25 cellular contexts compared by ENCODE assay signal in the genomic region with DNA sequence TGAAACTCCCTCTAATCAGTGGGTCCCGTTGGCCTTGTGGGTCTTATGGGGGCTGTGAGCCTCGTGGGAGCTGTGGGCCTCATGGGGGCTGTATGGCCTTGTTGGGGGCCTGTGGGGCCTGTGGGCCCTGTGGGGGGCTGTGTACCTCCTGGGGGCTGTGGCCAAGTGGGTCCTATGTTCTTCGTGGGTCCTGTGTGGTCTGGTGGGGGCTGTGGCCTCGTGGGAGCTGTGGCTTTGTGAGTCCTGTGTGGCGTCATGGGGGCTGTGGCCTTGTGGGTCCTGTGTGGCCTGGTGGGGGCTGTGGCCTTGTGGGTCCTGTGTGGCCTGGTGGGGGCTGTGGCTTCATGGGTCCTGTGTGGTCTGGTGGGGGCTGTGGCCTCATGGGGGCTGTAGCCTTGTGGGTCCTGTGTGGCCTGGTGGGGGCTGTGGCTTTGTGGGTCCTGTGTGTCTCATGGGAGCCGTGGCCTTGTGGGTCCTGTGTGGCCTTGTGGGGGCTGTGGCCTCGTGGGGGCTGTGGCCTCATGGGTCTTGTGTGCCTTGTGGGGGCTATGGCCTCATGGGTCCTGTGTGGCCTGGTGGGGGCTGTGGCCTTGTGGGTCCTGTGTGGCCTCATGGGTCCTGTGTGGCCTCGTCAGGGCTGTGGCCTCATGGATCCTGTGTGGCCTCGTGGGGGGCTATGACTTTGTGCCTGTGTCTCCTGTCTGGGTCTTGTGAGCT. TPM values are rescaled to one million over a fixed set of nuclear protein-coding genes. Genes with fewer than 3 reads are reported as not detected.
DNase-seq lines count a peak whose midpoint lies in the region; ATAC-seq, FAIRE-seq and TF ChIP-seq lines count a peak whose summit lies in the region.
"Had no signal": no experiment of that assay in that cellular context is flagged by ENCODE, and none has a peak within 500 bp of the region (broad histone marks: within the 10 kb centered on the region; RNA-seq: fewer than 3 reads in every experiment).

No MANE protein-coding gene starts in this region.

- no peaks in the 10 kb centered on the region for H3K27me3 Mint-ChIP-seq in central memory CD8-positive, alpha-beta T cell
- no peaks in the 10 kb centered on the region for H3K27me3 Mint-ChIP-seq in Calu3 (ENCODE audit: unreplicated experiment)
- H3K27me3 Mint-ChIP-seq: CD4-positive, alpha-beta memory T cell had no signal

- 94% methylated on average over 5 of the region's 9 CpGs for WGBS in HepG2 (ENCODE audit: low lambda C conversion rate)
- WGBS in right lobe of liver (ENCODE audit: insufficient coverage, low coverage, low lambda C conversion rate, missing lambda C conversion rate): no CpG with 5 or more reads among the region's 9 CpGs
- no CpG with 5 or more reads among the region's 9 CpGs for WGBS in trophoblast cell (ENCODE audit: extremely low coverage, insufficient coverage, insufficient read length)

- H3K4me1 ChIP-seq in HepG2 (ENCODE audit: insufficient read depth, low read length) (peaks cover 31% of the 10 kb centered on the region), right lobe of liver (no peaks in the 10 kb centered on the region), NT2/D1 (ENCODE audit: insufficient read depth, insufficient read length) (peaks cover 7% of the 10 kb centered on the region), trophoblast cell (ENCODE audit: control insufficient read depth in 1 of 2, insufficient read depth in 2 of 2, low read length in 2 of 2) (peaks cover 9 to 10% of the 10 kb centered on the region in 2 experiments)

- no peaks in the 10 kb centered on the region for H3K79me1 ChIP-seq in trophoblast cell (ENCODE audit: low read length)

- H3K9ac ChIP-seq in HepG2 (ENCODE audit: insufficient read depth, low read depth, low read length) (no peak overlapping the region), NT2/D1 (ENCODE audit: insufficient read length, low read depth) (peak overlapping the region; percentile 1), trophoblast cell (ENCODE audit: low read length) (no peak overlapping the region)

- no peak for ATAC-seq in HepG2
- ATAC-seq in right lobe of liver: no peak
- no peak for ATAC-seq in central memory CD8-positive, alpha-beta T cell (replicated peaks; ENCODE audit: extremely low read depth, poor library complexity, severe bottlenecking)
- no peak for ATAC-seq in GM21367 (IDR thresholded peaks at IDR 0.05; ENCODE audit: unreplicated experiment)

- peaks cover 7% of the 10 kb centered on the region for H3K36me3 Mint-ChIP-seq in central memory CD8-positive, alpha-beta T cell (ENCODE audit: insufficient read depth)
- H3K36me3 Mint-ChIP-seq in Calu3 (ENCODE audit: insufficient read depth, unreplicated experiment): peaks cover 14% of the 10 kb centered on the region

- TF ChIP-seq CTCF in HepG2 (CRISPR knock-in tag; IDR thresholded peaks at IDR 0.05) (no peak), right lobe of liver (IDR thresholded peaks at IDR 0.05) (no peak), Calu3 (IDR thresholded peaks at IDR 0.05; ENCODE audit: unreplicated experiment) (no peak)

- H3K79me2 ChIP-seq in HepG2 (ENCODE audit: insufficient read depth, low read length): peaks cover 66% of the 10 kb centered on the region
- H3K79me2 ChIP-seq in trophoblast cell (ENCODE audit: control insufficient read depth, insufficient read depth, low read length, poor library complexity): peaks cover 42% of the 10 kb centered on the region

- peak overlapping the region; percentile 13 for H3K27ac Mint-ChIP-seq in central memory CD8-positive, alpha-beta T cell (ENCODE audit: low read depth)
- no peak overlapping the region for H3K27ac Mint-ChIP-seq in Calu3 (ENCODE audit: unreplicated experiment)

- peak overlapping the region; percentile 92 for H3K4ac ChIP-seq in trophoblast cell (ENCODE audit: low read depth, low read length)

- H4K20me1 ChIP-seq in HepG2 (ENCODE audit: insufficient read depth, low read length): peaks cover 41% of the 10 kb centered on the region

- no peak overlapping the region for H3K14ac ChIP-seq in trophoblast cell (ENCODE audit: low read length)

- FAIRE-seq in HepG2 (lab: Jason Lieb, UNC): no peak
- FAIRE-seq: G401.6, GM12891, H1 had no signal

- TF ChIP-seq POLR2A in HepG2 (IDR thresholded peaks at IDR 0.05; ENCODE audit: insufficient read depth in 1 of 2, low read depth in 2 of 2, low read length in 2 of 2): no peak
- TF ChIP-seq POLR2A in right lobe of liver (IDR thresholded peaks at IDR 0.05): no peak

- intact Hi-C loops in HepG2 (cut with micrococcal nuclease; ENCODE audit: unreplicated experiment) (no loop called here), right lobe of liver (cut with DNase I) (no loop called here), Calu3 (cut with micrococcal nuclease; ENCODE audit: unreplicated experiment) (no loop called here)

- H2AFZ ChIP-seq in HepG2 (ENCODE audit: low read length): no peak overlapping the region
- H2AFZ ChIP-seq in trophoblast cell (ENCODE audit: insufficient read depth, low read length, poor library complexity): no peak overlapping the region
- H2AFZ ChIP-seq: PC-9 had no signal

- H2BK5ac ChIP-seq in trophoblast cell (ENCODE audit: low read depth, low read length, poor library complexity): no peak overlapping the region

- no peak overlapping the region for H3K23ac ChIP-seq in trophoblast cell (ENCODE audit: low read length)

- no peaks in the 10 kb centered on the region for H3K27me3 ChIP-seq in HepG2 (ENCODE audit: control insufficient read depth in 1 of 2, insufficient read depth in 2 of 2, low read length in 2 of 2)
- no peaks in the 10 kb centered on the region for H3K27me3 ChIP-seq in right lobe of liver
- H3K27me3 ChIP-seq in NT2/D1 (ENCODE audit: insufficient read depth, insufficient read length): no peaks in the 10 kb centered on the region
- H3K27me3 ChIP-seq in trophoblast cell (ENCODE audit: insufficient read depth, low read length): no peaks in the 10 kb centered on the region
- H3K27me3 ChIP-seq: MG63 had no signal

- H3K36me3 ChIP-seq in HepG2 (replicated peaks in 1 of 2; ENCODE audit: control insufficient read depth in 1 of 2, insufficient read depth in 2 of 2, low read length in 2 of 2) (peaks cover 2 to 9% of the 10 kb centered on the region in 2 experiments; a peak in 3 of 5 replicates), right lobe of liver (peaks cover 0 to 6% (median 0%) of the 10 kb centered on the region in 4 donors), NT2/D1 (ENCODE audit: insufficient read depth, insufficient read length, low read length) (peaks cover 46% of the 10 kb centered on the region), trophoblast cell (ENCODE audit: control insufficient read depth in 1 of 2, insufficient read depth in 2 of 2, low read length in 2 of 2) (peaks cover 30 to 33% of the 10 kb centered on the region in 2 experiments)
- H3K36me3 ChIP-seq: MG63 had no signal

- H3K4me3 Mint-ChIP-seq in central memory CD8-positive, alpha-beta T cell: no peak overlapping the region
- no peak overlapping the region for H3K4me3 Mint-ChIP-seq in Calu3 (ENCODE audit: low read depth, unreplicated experiment)
- H3K4me3 Mint-ChIP-seq: CD4-positive, alpha-beta memory T cell had no signal

- H3K4me1 Mint-ChIP-seq in central memory CD8-positive, alpha-beta T cell: peaks cover 41% of the 10 kb centered on the region
- H3K4me1 Mint-ChIP-seq in Calu3 (ENCODE audit: low read depth, unreplicated experiment): no peaks in the 10 kb centered on the region

- DNase-seq in HepG2 (ENCODE audit: low spot score): no peak
- DNase-seq in right lobe of liver: no peak
- DNase-seq in NT2/D1 (ENCODE audit: low read depth, low spot score): no peak
- DNase-seq in central memory CD8-positive, alpha-beta T cell (ENCODE audit: low spot score in 2 of 2): no peak
- no peak for DNase-seq in trophoblast cell
- DNase-seq in Calu3: no peak
- no peak for DNase-seq in GM03348 (ENCODE audit: low spot score)
- DNase-seq: C1 segment of cervical spinal cord; CD4-positive, alpha-beta memory T cell; COR-L47; HCEC 1CT; MG63; NCI-H2029; NCI-H446; NCI-H524 treated with DMSO at 0.1 percent for 48 hours; NCI-H82; NK-92 treated with Interleukin-12 subunit alpha and Interleukin-12 subunit beta, amount 100 ng/mL, for 24 hours; PC-9; SHP77 treated with DMSO at 0.1 percent for 48 hours had no signal

- no peak for TF ChIP-seq RAD21 in HepG2 (CRISPR knock-in tag; IDR thresholded peaks at IDR 0.05)

- no peak overlapping the region for H2AK5ac ChIP-seq in trophoblast cell (ENCODE audit: low read length)

- H2BK120ac ChIP-seq in trophoblast cell (ENCODE audit: insufficient read depth, low read length, poor library complexity): no peak overlapping the region

- H3K18ac ChIP-seq in trophoblast cell (ENCODE audit: low read length): no peak overlapping the region

- no TSS peak for BruUV-seq in HepG2 (replicated peaks; lab: Mats Ljungman, UMichigan)
- BruUV-seq in Calu3 (replicated peaks; lab: Mats Ljungman, UMichigan): no TSS peak

- no peak overlapping the region for H4K91ac ChIP-seq in trophoblast cell (ENCODE audit: low read depth, low read length)

- no peaks in the 10 kb centered on the region for H3K9me3 Mint-ChIP-seq in central memory CD8-positive, alpha-beta T cell
- H3K9me3 Mint-ChIP-seq in Calu3 (ENCODE audit: low read depth, unreplicated experiment): no peaks in the 10 kb centered on the region
- H3K9me3 Mint-ChIP-seq: CD4-positive, alpha-beta memory T cell had no signal

- H3K27ac ChIP-seq in HepG2 (ENCODE audit: extremely low read length, insufficient read depth, low read length) (no peak overlapping the region), right lobe of liver (no peak overlapping the region), trophoblast cell (ENCODE audit: low read depth, low read length) (no peak overlapping the region)
- H3K27ac ChIP-seq: HL-60, PC-9 had no signal

- H4K12ac ChIP-seq in trophoblast cell (ENCODE audit: low read depth, low read length): no peak overlapping the region

- H3K4me2 ChIP-seq in HepG2 (ENCODE audit: low read depth, low read length) (no peak overlapping the region), trophoblast cell (ENCODE audit: low read length) (no peak overlapping the region)
- H3K4me2 ChIP-seq: PC-9 had no signal

- H3K9me3 ChIP-seq in HepG2 (ENCODE audit: low read length): no peaks in the 10 kb centered on the region
- H3K9me3 ChIP-seq in right lobe of liver: no peaks in the 10 kb centered on the region
- H3K9me3 ChIP-seq in NT2/D1 (ENCODE audit: insufficient read depth, low read length): no peaks in the 10 kb centered on the region
- H3K9me3 ChIP-seq in trophoblast cell (ENCODE audit: insufficient read depth, low read depth, low read length): peaks cover 2% of the 10 kb centered on the region
- H3K9me3 ChIP-seq: MG63 had no signal

- H4K8ac ChIP-seq in trophoblast cell (ENCODE audit: low read depth, low read length): no peak overlapping the region

- H2BK12ac ChIP-seq in trophoblast cell (ENCODE audit: low read length): no peak overlapping the region

- no peak for TF ChIP-seq EP300 in HepG2 (IDR thresholded peaks at IDR 0.05; ENCODE audit: low read depth in 2 of 2, low read length in 2 of 2)
- no peak for TF ChIP-seq EP300 in HepG2 (CRISPR knock-in tag; IDR thresholded peaks at IDR 0.05; ENCODE audit: borderline replicate concordance)

- H3K4me3 ChIP-seq in HepG2 (replicated peaks in 1 of 3; ENCODE audit: insufficient read depth in 1 of 3, low read depth in 2 of 3, low read length in 3 of 3) (no peak overlapping the region), right lobe of liver (no peak overlapping the region), NT2/D1 (ENCODE audit: insufficient read length, low read depth) (no peak overlapping the region), trophoblast cell (ENCODE audit: low read depth, low read length) (no peak overlapping the region)
- H3K4me3 ChIP-seq: MG63, PC-9 had no signal

- in situ Hi-C loops in HepG2 (cut with HindIII; ENCODE audit: extremely low pct_ligation_motif_present, low pct_unique_long_range_greater_than_20kb): no loop called here

- POLR2A ChIA-PET in HepG2 (lab: Yijun Ruan, JAX): no interaction called here

- CTCF ChIA-PET in HepG2 (lab: Yijun Ruan, JAX; ENCODE audit: low intra/inter-chr PET ratio, low total read pairs) (no interaction called here), Calu3 (lab: Charles Lee) (no interaction called here)

RNA-seq across cellular contexts. Expression of a gene that starts 7.4 kb away (rescaled TPM):
- 24.2 and 28.6 TPM in 2 replicates for total RNA-seq in HepG2 (2016; rRNA removed; fragmentation: Illumina TruSeq; extraction: Trizol)
- 16.2 and 16.7 TPM in 2 replicates for total RNA-seq in HepG2 (2016; cell fraction: cytosol; rRNA removed; fragmentation: Illumina TruSeq; extraction: Trizol; ENCODE audit: low read depth)
- 22.5 and 27.7 TPM in 2 replicates for total RNA-seq in HepG2 (2016; cell fraction: insoluble cytoplasmic fraction; rRNA removed; fragmentation: Illumina TruSeq; extraction: Trizol)
- total RNA-seq in HepG2 (2016; cell fraction: membrane; rRNA removed; fragmentation: Illumina TruSeq; extraction: Trizol): 36.9 and 38.9 TPM in 2 replicates
- total RNA-seq in HepG2 (2016; cell fraction: nucleus; rRNA removed; fragmentation: Illumina TruSeq; extraction: Trizol): 40.6 and 42.6 TPM in 2 replicates
- 66.2 and 80.8 TPM in 2 replicates for polyA plus RNA-seq in HepG2 (2011; rRNA removed)
- polyA plus RNA-seq in HepG2 (2011; cell fraction: cytosol; rRNA removed): 32.3 and 37.9 TPM in 2 replicates
- 406 and 428 TPM in 2 replicates for polyA plus RNA-seq in HepG2 (2011; cell fraction: nucleus; rRNA removed)
- polyA plus RNA-seq in HepG2 (2012): 37.8 and 47.7 TPM in 2 replicates
- 13.4 and 15.5 TPM in 2 replicates for polyA plus RNA-seq in HepG2 (2016; cell fraction: cytosol; fragmentation: Illumina TruSeq; extraction: Trizol; ENCODE audit: low read depth)
- polyA plus RNA-seq in HepG2 (2016; cell fraction: insoluble cytoplasmic fraction; fragmentation: Illumina TruSeq; extraction: Trizol; ENCODE audit: low read depth): 20.0 and 26.4 TPM in 2 replicates
- polyA plus RNA-seq in HepG2 (2016; cell fraction: membrane; fragmentation: Illumina TruSeq; extraction: Trizol; ENCODE audit: low read depth): 26.7 and 30.4 TPM in 2 replicates
- 92.0 and 96.8 TPM in 2 replicates for polyA plus RNA-seq in HepG2 (2016; cell fraction: nucleus; fragmentation: Illumina TruSeq; extraction: Trizol; ENCODE audit: insufficient read depth, low read depth)
- 38.9 and 82.6 TPM in 2 replicates for polyA minus RNA-seq in HepG2 (2011; rRNA and poly(A)+ RNA removed; ENCODE audit: low replicate concordance)
- 18.1 and 23.5 TPM in 2 replicates for polyA minus RNA-seq in HepG2 (2011; cell fraction: cytosol; rRNA and poly(A)+ RNA removed)
- polyA minus RNA-seq in HepG2 (2011; cell fraction: nucleus; rRNA and poly(A)+ RNA removed): 119 and 121 TPM in 2 replicates
- 10 to 100 TPM; 13.0 to 23.5 (median 14.7) TPM for total RNA-seq in right lobe of liver
- 63.6 and 66.1 TPM in 2 replicates for polyA plus RNA-seq in trophoblast cell (2013)
- total RNA-seq in Calu3 (2022): 29.5 and 30.0 TPM in 2 replicates

RNA-seq across cellular contexts. Expression of a gene that starts 24.1 kb away (rescaled TPM):
- 0.07 TPM in 1 of 2 replicates, not detected in the other for total RNA-seq in HepG2 (2016; rRNA removed; fragmentation: Illumina TruSeq; extraction: Trizol)
- total RNA-seq in HepG2 (2016; cell fraction: cytosol; rRNA removed; fragmentation: Illumina TruSeq; extraction: Trizol; ENCODE audit: low read depth): not detected in 2 replicates
- total RNA-seq in HepG2 (2016; cell fraction: insoluble cytoplasmic fraction; rRNA removed; fragmentation: Illumina TruSeq; extraction: Trizol): 0.09 TPM in 1 of 2 replicates, not detected in the other
- not detected in 2 replicates for total RNA-seq in HepG2 (2016; cell fraction: membrane; rRNA removed; fragmentation: Illumina TruSeq; extraction: Trizol)
- total RNA-seq in HepG2 (2016; cell fraction: nucleus; rRNA removed; fragmentation: Illumina TruSeq; extraction: Trizol): 0.62 TPM in 1 of 2 replicates, not detected in the other
- 0.17 and 0.22 TPM in 2 replicates for polyA plus RNA-seq in HepG2 (2011; rRNA removed)
- polyA plus RNA-seq in HepG2 (2011; cell fraction: cytosol; rRNA removed): 0.10 and 0.16 TPM in 2 replicates
- polyA plus RNA-seq in HepG2 (2011; cell fraction: nucleus; rRNA removed): 1.9 and 2.5 TPM in 2 replicates
- polyA plus RNA-seq in HepG2 (2012): 0.21 and 0.29 TPM in 2 replicates
- 0.07 TPM in 1 of 2 replicates, not detected in the other for polyA plus RNA-seq in HepG2 (2016; cell fraction: cytosol; fragmentation: Illumina TruSeq; extraction: Trizol; ENCODE audit: low read depth)
- not detected in 2 replicates for polyA plus RNA-seq in HepG2 (2016; cell fraction: insoluble cytoplasmic fraction; fragmentation: Illumina TruSeq; extraction: Trizol; ENCODE audit: low read depth)
- polyA plus RNA-seq in HepG2 (2016; cell fraction: membrane; fragmentation: Illumina TruSeq; extraction: Trizol; ENCODE audit: low read depth): not detected in 2 replicates
- polyA plus RNA-seq in HepG2 (2016; cell fraction: nucleus; fragmentation: Illumina TruSeq; extraction: Trizol; ENCODE audit: insufficient read depth, low read depth): 0.53 TPM in 1 of 2 replicates, not detected in the other
- 0.12 TPM in 1 of 2 replicates, not detected in the other for polyA minus RNA-seq in HepG2 (2011; rRNA and poly(A)+ RNA removed; ENCODE audit: low replicate concordance)
- not detected in 2 replicates for polyA minus RNA-seq in HepG2 (2011; cell fraction: cytosol; rRNA and poly(A)+ RNA removed)
- polyA minus RNA-seq in HepG2 (2011; cell fraction: nucleus; rRNA and poly(A)+ RNA removed): 0.25 and 0.26 TPM in 2 replicates
- total RNA-seq in right lobe of liver: 1 to 10 TPM; 2.9 to 9.0 (median 5.2) TPM
- 1.8 and 2.1 TPM in 2 replicates for polyA plus RNA-seq in trophoblast cell (2013)
- 0.24 and 0.40 TPM in 2 replicates for total RNA-seq in Calu3 (2022)
- total RNA-seq: RPMI7951 had no signal
- polyA plus RNA-seq: CD4-positive, alpha-beta memory T cell had no signal

RNA-seq across cellular contexts. Expression of a gene that starts 38.7 kb away (rescaled TPM):
- total RNA-seq in HepG2 (2016; rRNA removed; fragmentation: Illumina TruSeq; extraction: Trizol) (11.0 and 16.0 TPM in 2 replicates), right lobe of liver (1 to 10 TPM; 6.9 to 9.2 (median 8.4) TPM), Calu3 (2022) (7.6 and 8.5 TPM in 2 replicates)
- 6.7 and 8.0 TPM in 2 replicates for total RNA-seq in HepG2 (2016; cell fraction: cytosol; rRNA removed; fragmentation: Illumina TruSeq; extraction: Trizol; ENCODE audit: low read depth)
- total RNA-seq in HepG2 (2016; cell fraction: insoluble cytoplasmic fraction; rRNA removed; fragmentation: Illumina TruSeq; extraction: Trizol): 10.1 and 16.2 TPM in 2 replicates
- 7.6 and 8.2 TPM in 2 replicates for total RNA-seq in HepG2 (2016; cell fraction: membrane; rRNA removed; fragmentation: Illumina TruSeq; extraction: Trizol)
- total RNA-seq in HepG2 (2016; cell fraction: nucleus; rRNA removed; fragmentation: Illumina TruSeq; extraction: Trizol): 15.9 and 16.6 TPM in 2 replicates
- polyA plus RNA-seq in HepG2 (2011; rRNA removed): 6.5 and 11.5 TPM in 2 replicates
- polyA plus RNA-seq in HepG2 (2011; cell fraction: cytosol; rRNA removed): 4.1 and 4.4 TPM in 2 replicates
- polyA plus RNA-seq in HepG2 (2011; cell fraction: nucleus; rRNA removed): 40.0 and 46.9 TPM in 2 replicates
- polyA plus RNA-seq in HepG2 (2012): 7.4 and 8.9 TPM in 2 replicates
- polyA plus RNA-seq in HepG2 (2016; cell fraction: cytosol; fragmentation: Illumina TruSeq; extraction: Trizol; ENCODE audit: low read depth): 4.4 and 5.5 TPM in 2 replicates
- polyA plus RNA-seq in HepG2 (2016; cell fraction: insoluble cytoplasmic fraction; fragmentation: Illumina TruSeq; extraction: Trizol; ENCODE audit: low read depth): 8.5 and 12.2 TPM in 2 replicates
- 4.9 and 6.3 TPM in 2 replicates for polyA plus RNA-seq in HepG2 (2016; cell fraction: membrane; fragmentation: Illumina TruSeq; extraction: Trizol; ENCODE audit: low read depth)
- 33.7 and 41.8 TPM in 2 replicates for polyA plus RNA-seq in HepG2 (2016; cell fraction: nucleus; fragmentation: Illumina TruSeq; extraction: Trizol; ENCODE audit: insufficient read depth, low read depth)
- polyA minus RNA-seq in HepG2 (2011; rRNA and poly(A)+ RNA removed; ENCODE audit: low replicate concordance): 3.4 and 4.4 TPM in 2 replicates
- 1.4 TPM in 1 of 2 replicates, not detected in the other for polyA minus RNA-seq in HepG2 (2011; cell fraction: cytosol; rRNA and poly(A)+ RNA removed)
- polyA minus RNA-seq in HepG2 (2011; cell fraction: nucleus; rRNA and poly(A)+ RNA removed): 11.8 and 15.5 TPM in 2 replicates
- polyA plus RNA-seq in trophoblast cell (2013): 5.2 and 5.5 TPM in 2 replicates

RNA-seq across cellular contexts. Expression of a gene that starts 39.0 kb away (rescaled TPM):
- 753 and 1,048 TPM in 2 replicates for total RNA-seq in HepG2 (2016; rRNA removed; fragmentation: Illumina TruSeq; extraction: Trizol)
- 458 and 593 TPM in 2 replicates for total RNA-seq in HepG2 (2016; cell fraction: cytosol; rRNA removed; fragmentation: Illumina TruSeq; extraction: Trizol; ENCODE audit: low read depth)
- total RNA-seq in HepG2 (2016; cell fraction: insoluble cytoplasmic fraction; rRNA removed; fragmentation: Illumina TruSeq; extraction: Trizol): 792 and 1,109 TPM in 2 replicates
- 613 and 660 TPM in 2 replicates for total RNA-seq in HepG2 (2016; cell fraction: membrane; rRNA removed; fragmentation: Illumina TruSeq; extraction: Trizol)
- 219 and 249 TPM in 2 replicates for total RNA-seq in HepG2 (2016; cell fraction: nucleus; rRNA removed; fragmentation: Illumina TruSeq; extraction: Trizol)
- 301 and 305 TPM in 2 replicates for polyA plus RNA-seq in HepG2 (2011; rRNA removed)
- polyA plus RNA-seq in HepG2 (2011; cell fraction: cytosol; rRNA removed): 507 and 666 TPM in 2 replicates
- 133 and 152 TPM in 2 replicates for polyA plus RNA-seq in HepG2 (2011; cell fraction: nucleus; rRNA removed)
- polyA plus RNA-seq in HepG2 (2012): 451 and 767 TPM in 2 replicates
- polyA plus RNA-seq in HepG2 (2016; cell fraction: cytosol; fragmentation: Illumina TruSeq; extraction: Trizol; ENCODE audit: low read depth): 482 and 603 TPM in 2 replicates
- polyA plus RNA-seq in HepG2 (2016; cell fraction: insoluble cytoplasmic fraction; fragmentation: Illumina TruSeq; extraction: Trizol; ENCODE audit: low read depth): 926 and 995 TPM in 2 replicates
- polyA plus RNA-seq in HepG2 (2016; cell fraction: membrane; fragmentation: Illumina TruSeq; extraction: Trizol; ENCODE audit: low read depth): 496 and 594 TPM in 2 replicates
- polyA plus RNA-seq in HepG2 (2016; cell fraction: nucleus; fragmentation: Illumina TruSeq; extraction: Trizol; ENCODE audit: insufficient read depth, low read depth): 426 and 431 TPM in 2 replicates
- 68.8 and 71.4 TPM in 2 replicates for polyA minus RNA-seq in HepG2 (2011; rRNA and poly(A)+ RNA removed; ENCODE audit: low replicate concordance)
- polyA minus RNA-seq in HepG2 (2011; cell fraction: cytosol; rRNA and poly(A)+ RNA removed): 62.0 and 63.6 TPM in 2 replicates
- polyA minus RNA-seq in HepG2 (2011; cell fraction: nucleus; rRNA and poly(A)+ RNA removed): 23.6 and 38.7 TPM in 2 replicates
- 100 to 1,000 TPM in 4 of 6 experiments, 10 to 100 TPM in 2; 78.2 to 225 (median 162) TPM for total RNA-seq in right lobe of liver
- 783 and 790 TPM in 2 replicates for polyA plus RNA-seq in trophoblast cell (2013)
- total RNA-seq in Calu3 (2022): 122 and 124 TPM in 2 replicates
